Comparison of ENCODE assay signal across 2 cellular contexts in the genomic region with DNA sequence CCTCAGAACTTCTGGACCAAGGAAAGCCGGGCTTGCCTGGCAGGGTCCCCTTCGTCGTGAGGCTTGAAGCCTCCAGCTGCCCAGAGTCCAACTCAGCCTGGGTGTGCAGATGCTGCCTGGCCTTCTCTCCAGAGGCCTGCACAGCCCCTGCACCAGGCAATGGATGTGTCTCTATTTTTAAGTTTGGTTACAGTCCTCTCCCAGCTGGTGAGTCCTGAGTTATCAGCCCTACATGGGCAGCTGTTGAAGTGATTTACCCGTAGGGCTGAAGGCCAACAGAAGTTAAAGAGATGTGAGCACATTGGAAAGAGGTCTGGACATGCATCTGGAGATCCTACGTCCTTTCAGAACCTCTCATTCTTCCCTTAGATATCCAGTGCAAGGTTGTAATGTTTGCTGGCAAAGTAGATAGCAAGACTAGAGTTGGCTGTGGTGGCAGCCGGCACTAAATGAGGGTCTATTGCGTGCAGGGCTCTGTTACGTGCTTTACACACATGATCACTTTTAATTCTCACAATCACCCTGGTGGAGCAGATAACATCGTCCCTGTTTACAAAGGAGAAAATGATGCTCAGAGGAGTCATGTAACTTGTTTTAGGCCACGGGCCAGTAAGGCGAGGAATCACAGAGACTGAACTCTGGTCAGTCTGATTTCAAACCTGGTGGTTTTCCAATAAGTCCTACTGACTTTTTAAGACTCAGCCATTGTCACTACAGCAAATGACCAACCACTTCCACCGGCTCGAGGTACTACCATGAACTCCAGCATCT.
A peak's percentile ranks its signal among the peaks of the same experiment; 100 is the strongest.
TF ChIP-seq lines count a peak whose summit lies in the region.

No MANE protein-coding gene starts in this region.

TF ChIP-seq in IMR-90, 13 proteins besides CTCF, POLR2A, EP300 and RAD21:
- no peak for TF ChIP-seq MAZ (IDR thresholded peaks at IDR 0.05; ENCODE audit: borderline replicate concordance, low read depth, low read length)
- TF ChIP-seq, protein P1, sequence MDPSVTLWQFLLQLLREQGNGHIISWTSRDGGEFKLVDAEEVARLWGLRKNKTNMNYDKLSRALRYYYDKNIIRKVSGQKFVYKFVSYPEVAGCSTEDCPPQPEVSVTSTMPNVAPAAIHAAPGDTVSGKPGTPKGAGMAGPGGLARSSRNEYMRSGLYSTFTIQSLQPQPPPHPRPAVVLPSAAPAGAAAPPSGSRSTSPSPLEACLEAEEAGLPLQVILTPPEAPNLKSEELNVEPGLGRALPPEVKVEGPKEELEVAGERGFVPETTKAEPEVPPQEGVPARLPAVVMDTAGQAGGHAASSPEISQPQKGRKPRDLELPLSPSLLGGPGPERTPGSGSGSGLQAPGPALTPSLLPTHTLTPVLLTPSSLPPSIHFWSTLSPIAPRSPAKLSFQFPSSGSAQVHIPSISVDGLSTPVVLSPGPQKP (IDR thresholded peaks at IDR 0.05; ENCODE audit: borderline replicate concordance, low read depth, low read length), result no peak
- no peak for TF ChIP-seq CEBPB (IDR thresholded peaks at IDR 0.05; ENCODE audit: low read depth, low read length)
- no peak for TF ChIP-seq RFX5 (IDR thresholded peaks at IDR 0.05; ENCODE audit: low read depth, low read length)
- TF ChIP-seq BHLHE40 (IDR thresholded peaks at IDR 0.05; ENCODE audit: low read depth, low read length), result no peak
- TF ChIP-seq CHD1 (IDR thresholded peaks at IDR 0.05; ENCODE audit: low read depth, low read length), result no peak
TF ChIP-seq in IMR-90: peak in this region for 0.

TF ChIP-seq in HepG2, 621 proteins besides CTCF, POLR2A, EP300 and RAD21:
- TF ChIP-seq NFKBIZ (CRISPR knock-in tag; IDR thresholded peaks at IDR 0.05), result 0 out of 2 replicates have a peak, but pooled peaks have one; percentile 8
- TF ChIP-seq ZNF605 (CRISPR knock-in tag; IDR thresholded peaks at IDR 0.05), result 0 out of 2 replicates have a peak, but pooled peaks have one; percentile 28
- TF ChIP-seq CCDC6 (CRISPR knock-in tag; IDR thresholded peaks at IDR 0.05), result 0 out of 2 replicates have a peak, but pooled peaks have one; percentile 6
- no peak for TF ChIP-seq NFE2 (CRISPR knock-in tag; IDR thresholded peaks at IDR 0.05)
- TF ChIP-seq, protein P2, sequence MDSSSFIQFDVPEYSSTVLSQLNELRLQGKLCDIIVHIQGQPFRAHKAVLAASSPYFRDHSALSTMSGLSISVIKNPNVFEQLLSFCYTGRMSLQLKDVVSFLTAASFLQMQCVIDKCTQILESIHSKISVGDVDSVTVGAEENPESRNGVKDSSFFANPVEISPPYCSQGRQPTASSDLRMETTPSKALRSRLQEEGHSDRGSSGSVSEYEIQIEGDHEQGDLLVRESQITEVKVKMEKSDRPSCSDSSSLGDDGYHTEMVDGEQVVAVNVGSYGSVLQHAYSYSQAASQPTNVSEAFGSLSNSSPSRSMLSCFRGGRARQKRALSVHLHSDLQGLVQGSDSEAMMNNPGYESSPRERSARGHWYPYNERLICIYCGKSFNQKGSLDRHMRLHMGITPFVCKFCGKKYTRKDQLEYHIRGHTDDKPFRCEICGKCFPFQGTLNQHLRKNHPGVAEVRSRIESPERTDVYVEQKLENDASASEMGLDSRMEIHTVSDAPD (CRISPR knock-in tag; IDR thresholded peaks at IDR 0.05), result peak; percentile 45; the same call in 1 of the 2 replicates
- TF ChIP-seq RFX1 (IDR thresholded peaks at IDR 0.05), result no peak
